8 cellular contexts compared by ENCODE assay signal in the genomic region with DNA sequence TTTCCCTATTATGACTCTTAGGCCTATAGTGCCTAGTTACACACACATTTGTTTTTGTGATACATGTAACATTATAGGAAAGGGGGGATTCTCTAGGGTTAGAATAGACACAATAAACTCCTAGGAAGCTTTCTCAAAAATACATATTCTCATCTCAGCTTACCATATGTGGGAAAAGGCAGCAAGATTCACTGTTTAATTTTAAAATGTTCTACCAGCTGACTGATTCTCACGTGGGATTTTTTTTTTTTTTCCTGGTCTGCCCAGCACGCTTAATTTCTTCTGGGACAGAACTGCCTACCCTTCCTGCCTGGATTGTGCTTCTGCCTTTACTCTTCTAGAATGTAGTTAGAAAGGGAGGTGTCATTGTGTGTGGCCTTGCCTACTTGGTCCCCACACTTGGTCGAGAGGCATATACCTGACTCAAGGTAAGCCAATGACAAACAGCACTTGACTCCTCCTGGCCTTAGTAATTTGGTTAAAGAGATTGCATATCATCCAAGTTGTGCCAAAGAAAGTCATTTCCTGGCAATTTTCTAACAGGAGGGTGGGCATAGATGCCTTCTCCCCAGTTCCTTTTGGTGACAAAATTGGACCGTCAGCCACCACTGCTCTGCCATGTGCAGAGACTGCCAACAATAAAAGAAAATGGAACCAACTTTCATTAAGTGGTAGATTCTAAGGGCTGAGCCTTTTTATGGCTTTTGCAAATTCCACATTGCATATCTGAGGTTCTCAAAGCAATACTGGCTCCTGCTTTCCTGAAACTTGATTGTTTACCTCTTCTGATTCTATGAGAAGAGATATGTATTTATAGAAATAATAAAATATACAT. TPM values are rescaled to one million over a fixed set of nuclear protein-coding genes. Genes with fewer than 3 reads are reported as not detected.
DNase-seq lines count a peak whose midpoint lies in the region; ATAC-seq and TF ChIP-seq lines count a peak whose summit lies in the region.

No MANE protein-coding gene starts in this region.

- H3K27ac Mint-ChIP-seq in activated CD4-positive, alpha-beta T cell treated with anti-CD3 and anti-CD28 coated beads for 36 hours, result peak overlapping the region; percentile 92
- H3K27ac Mint-ChIP-seq in T-helper 17 cell (peak overlapping the region; percentile 89), glutamatergic neuron (ENCODE audit: unreplicated experiment) (no peak overlapping the region)
- peak overlapping the region; percentile 97 to 100 for H3K27ac Mint-ChIP-seq in stimulated activated naive CD8-positive, alpha-beta T cell treated with anti-CD3 and anti-CD28 coated beads, Interleukin-15, amount 100 ng/mL, for 72 hours

- H3K36me3 Mint-ChIP-seq in activated CD4-positive, alpha-beta T cell treated with anti-CD3 and anti-CD28 coated beads for 36 hours (ENCODE audit: low read depth), result peaks cover 9% of the 10 kb centered on the region
- H3K36me3 Mint-ChIP-seq in T-helper 17 cell (ENCODE audit: low read depth) (no peaks in the 10 kb centered on the region), glutamatergic neuron (ENCODE audit: unreplicated experiment) (no peaks in the 10 kb centered on the region)

- no peaks in the 10 kb centered on the region for H3K9me3 ChIP-seq in T-helper 17 cell (ENCODE audit: control insufficient read depth, low read length, poor library complexity, severe bottlenecking)

- H3K4me3 Mint-ChIP-seq in activated CD4-positive, alpha-beta T cell treated with anti-CD3 and anti-CD28 coated beads for 36 hours, result peak overlapping the region; percentile 79
- H3K4me3 Mint-ChIP-seq in T-helper 17 cell (peak overlapping the region; percentile 94), glutamatergic neuron (ENCODE audit: unreplicated experiment) (peak overlapping the region; percentile 8)
- H3K4me3 Mint-ChIP-seq in stimulated activated naive CD8-positive, alpha-beta T cell treated with anti-CD3 and anti-CD28 coated beads, Interleukin-15, amount 100 ng/mL, for 72 hours, result peak overlapping the region; percentile 79 to 92

- intact Hi-C loops in activated CD4-positive, alpha-beta T cell treated with anti-CD3 and anti-CD28 coated beads for 36 hours (cut with DNase I, micrococcal nuclease), result loop anchor here (1.0 to 5.0 kb wide), 12 partner anchors 8 to 966 kb away; a partner anchor contains a TSS

- peaks cover 3% of the 10 kb centered on the region for H3K9me3 Mint-ChIP-seq in activated CD4-positive, alpha-beta T cell treated with anti-CD3 and anti-CD28 coated beads for 36 hours (ENCODE audit: low read depth)
- peaks cover 1% of the 10 kb centered on the region for H3K9me3 Mint-ChIP-seq in glutamatergic neuron (ENCODE audit: unreplicated experiment)
- peaks cover 0 to 6% of the 10 kb centered on the region in 2 donors for H3K9me3 Mint-ChIP-seq in stimulated activated naive CD8-positive, alpha-beta T cell treated with anti-CD3 and anti-CD28 coated beads, Interleukin-15, amount 100 ng/mL, for 72 hours

- H3K27me3 Mint-ChIP-seq in activated CD4-positive, alpha-beta T cell treated with anti-CD3 and anti-CD28 coated beads for 36 hours, result no peaks in the 10 kb centered on the region
- no peaks in the 10 kb centered on the region for H3K27me3 Mint-ChIP-seq in T-helper 17 cell
- peaks cover 10% of the 10 kb centered on the region for H3K27me3 Mint-ChIP-seq in glutamatergic neuron (ENCODE audit: unreplicated experiment)
- no peaks in the 10 kb centered on the region for H3K27me3 Mint-ChIP-seq in stimulated activated naive CD8-positive, alpha-beta T cell treated with anti-CD3 and anti-CD28 coated beads, Interleukin-15, amount 100 ng/mL, for 72 hours

- CTCF ChIA-PET in activated CD4-positive, alpha-beta T cell treated with anti-CD3 and anti-CD28 coated beads for 36 hours (lab: Charles Lee), result interaction anchor here (0.6 kb wide), 1 partner anchor 146 kb away, joined by 3 read pairs; no protein-coding TSS in a partner anchor

- POLR2A ChIA-PET in activated CD4-positive, alpha-beta T cell treated with anti-CD3 and anti-CD28 coated beads for 36 hours (lab: Charles Lee), result interaction anchor here (1.0 to 1.7 kb wide), 2 partner anchors 31 to 143 kb away, joined by 3 to 4 read pairs; a partner anchor contains a TSS

- peaks cover 33% of the 10 kb centered on the region for H3K4me1 Mint-ChIP-seq in activated CD4-positive, alpha-beta T cell treated with anti-CD3 and anti-CD28 coated beads for 36 hours
- H3K4me1 Mint-ChIP-seq in T-helper 17 cell (peaks cover 27% of the 10 kb centered on the region), glutamatergic neuron (ENCODE audit: low read depth, unreplicated experiment) (peaks cover 2% of the 10 kb centered on the region)
- peaks cover 60% of the 10 kb centered on the region for H3K4me1 Mint-ChIP-seq in stimulated activated naive CD8-positive, alpha-beta T cell treated with anti-CD3 and anti-CD28 coated beads, Interleukin-15, amount 100 ng/mL, for 72 hours

- DNase-seq in activated CD4-positive, alpha-beta T cell treated with anti-CD3 and anti-CD28 coated beads for 36 hours, result no peak
- DNase-seq in activated CD4-positive, alpha-beta T cell treated with anti-CD3 and anti-CD28 coated beads, Interleukin-2, amount 50 U/mL, for 48 hours, result no peak
- no peak for DNase-seq in T-helper 17 cell
- DNase-seq in glutamatergic neuron, result no peak
- no peak for DNase-seq in stimulated activated naive CD8-positive, alpha-beta T cell treated with anti-CD3 and anti-CD28 coated beads, Interleukin-15, amount 100 ng/mL, for 72 hours
- DNase-seq in superior temporal gyrus (ENCODE audit: extremely low spot score), result no peak
- no peak for DNase-seq in NOMO-1 treated with DMSO at 0.1 percent for 48 hours (lab: John Stamatoyannopoulos, UW; ENCODE audit: unreplicated experiment)
- no peak for DNase-seq in activated CD4-positive, CD25-positive, alpha-beta regulatory T cell treated with anti-CD3 and anti-CD28 coated beads, Interleukin-2, amount 50 U/mL, for 72 hours

- no peak for ATAC-seq in activated CD4-positive, alpha-beta T cell treated with anti-CD3 and anti-CD28 coated beads for 36 hours
- no peak for ATAC-seq in T-helper 17 cell
- ATAC-seq in stimulated activated naive CD8-positive, alpha-beta T cell treated with anti-CD3 and anti-CD28 coated beads, Interleukin-15, amount 100 ng/mL, for 72 hours, result no peak

- TF ChIP-seq CTCF in glutamatergic neuron (IDR thresholded peaks at IDR 0.05; ENCODE audit: partially characterized antibody, unreplicated experiment), result no peak

RNA-seq across cellular contexts. Expression of a gene that starts 8.0 kb away (rescaled TPM):
- under 1 TPM; 0.37 to 0.53 TPM for total RNA-seq in activated CD4-positive, alpha-beta T cell treated with anti-CD3 and anti-CD28 coated beads for 36 hours
- total RNA-seq in T-helper 17 cell (1 to 10 TPM in 1 of 2 donors, under 1 TPM in 1; 0.75 to 2.8 TPM), glutamatergic neuron (ENCODE audit: unreplicated experiment) (0.56 TPM)

Comparison
In these comparisons a context has a peak if more than half of its experiments do, and no peak if none do; other contexts are left out.
1. H3K4me3 Mint-ChIP-seq: peak in every context shown above with its lines; median percentile 94 in T-helper 17 cell; 86 in stimulated activated naive CD8-positive, alpha-beta T cell treated with anti-CD3 and anti-CD28 coated beads, Interleukin-15, amount 100 ng/mL, for 72 hours; 79 in activated CD4-positive, alpha-beta T cell treated with anti-CD3 and anti-CD28 coated beads for 36 hours; 8 in glutamatergic neuron.